ENCODE assay signal across 9 cellular contexts in the genomic region with DNA sequence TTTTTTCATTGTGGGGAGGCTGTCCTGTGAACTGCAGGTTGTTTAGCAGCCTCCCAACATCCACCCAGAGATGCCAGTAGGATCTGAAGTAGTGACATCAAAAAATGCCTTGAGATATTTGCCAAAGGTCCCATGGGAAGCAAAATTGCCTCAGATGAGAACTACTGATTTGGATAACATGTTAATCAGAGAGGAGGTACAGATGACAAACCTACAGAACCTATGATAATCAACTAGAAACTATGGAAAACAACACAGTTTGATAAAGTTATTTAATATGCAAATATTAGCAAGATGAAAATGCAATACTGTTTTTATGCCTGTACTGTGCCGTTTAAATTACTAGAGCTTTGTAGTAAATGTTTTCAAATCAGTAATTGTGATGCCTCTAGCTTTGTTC.
"Had no signal": no experiment of that assay in that cellular context is flagged by ENCODE, and none has a peak within 500 bp of the region (broad histone marks: within the 10 kb centered on the region; RNA-seq: fewer than 3 reads in every experiment).

No MANE protein-coding gene starts in this region.

- H3K36me3 ChIP-seq: HAP-1 had no signal

- H3K4me3 Mint-ChIP-seq: GM23338, H9, HFFc6 had no signal

- H3K4me1 ChIP-seq: HAP-1 had no signal

- ATAC-seq: GM23338, HCT116 had no signal

- H3K27ac Mint-ChIP-seq: GM23338, H9, HFFc6 had no signal

- DNase-seq: GM23248, GOT3, H7, H9, HCEC 1CT, HFFc6 had no signal

- H3K4me3 ChIP-seq: GM23248, GM23338, HAP-1 had no signal

- H3K27ac ChIP-seq: GM23248 had no signal

- H3K9me3 Mint-ChIP-seq: GM23338 had no signal
